Comparison of ENCODE assay signal across 1 cellular context in genomic region chr14:60164717-60165546, GRCh38.
TF ChIP-seq lines count a peak whose summit lies in the region.

A gene with protein sequence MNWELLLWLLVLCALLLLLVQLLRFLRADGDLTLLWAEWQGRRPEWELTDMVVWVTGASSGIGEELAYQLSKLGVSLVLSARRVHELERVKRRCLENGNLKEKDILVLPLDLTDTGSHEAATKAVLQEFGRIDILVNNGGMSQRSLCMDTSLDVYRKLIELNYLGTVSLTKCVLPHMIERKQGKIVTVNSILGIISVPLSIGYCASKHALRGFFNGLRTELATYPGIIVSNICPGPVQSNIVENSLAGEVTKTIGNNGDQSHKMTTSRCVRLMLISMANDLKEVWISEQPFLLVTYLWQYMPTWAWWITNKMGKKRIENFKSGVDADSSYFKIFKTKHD (minus strand): TSS chr14:60165398. CDS start chr14:60165309, 89 bp downstream.

TF ChIP-seq in HEK293, 187 proteins besides CTCF, POLR2A, EP300 and RAD21 (continued from another document):
- TF ChIP-seq ZNF830 (tag by site-specific recombination; IDR thresholded peaks at IDR 0.05; ENCODE audit: low read depth) = no peak
- no peak for TF ChIP-seq ZNF324 (tag by site-specific recombination; IDR thresholded peaks at IDR 0.05)
- TF ChIP-seq ZNF211 (tag by site-specific recombination; IDR thresholded peaks at IDR 0.05; ENCODE audit: low read depth) = no peak
- TF ChIP-seq, protein P1, sequence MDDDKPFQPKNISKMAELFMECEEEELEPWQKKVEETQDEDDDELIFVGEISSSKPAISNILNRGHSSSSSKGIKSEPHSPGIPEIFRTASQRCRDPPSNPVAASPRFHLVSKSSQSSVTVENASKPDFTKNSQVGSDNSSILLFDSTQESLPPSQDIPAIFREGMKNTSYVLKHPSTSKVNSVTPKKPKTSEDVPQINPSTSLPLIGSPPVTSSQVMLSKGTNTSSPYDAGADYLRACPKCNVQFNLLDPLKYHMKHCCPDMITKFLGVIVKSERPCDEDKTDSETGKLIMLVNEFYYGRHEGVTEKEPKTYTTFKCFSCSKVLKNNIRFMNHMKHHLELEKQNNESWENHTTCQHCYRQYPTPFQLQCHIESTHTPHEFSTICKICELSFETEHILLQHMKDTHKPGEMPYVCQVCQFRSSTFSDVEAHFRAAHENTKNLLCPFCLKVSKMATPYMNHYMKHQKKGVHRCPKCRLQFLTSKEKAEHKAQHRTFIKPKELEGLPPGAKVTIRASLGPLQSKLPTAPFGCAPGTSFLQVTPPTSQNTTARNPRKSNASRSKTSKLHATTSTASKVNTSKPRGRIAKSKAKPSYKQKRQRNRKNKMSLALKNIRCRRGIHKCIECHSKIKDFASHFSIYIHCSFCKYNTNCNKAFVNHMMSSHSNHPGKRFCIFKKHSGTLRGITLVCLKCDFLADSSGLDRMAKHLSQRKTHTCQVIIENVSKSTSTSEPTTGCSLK (tag by site-specific recombination; IDR thresholded peaks at IDR 0.05) = no peak
- no peak for TF ChIP-seq HOXD13 (CRISPR knock-in tag; IDR thresholded peaks at IDR 0.05; ENCODE audit: borderline replicate concordance)
- no peak for TF ChIP-seq ZNF157 (tag by site-specific recombination; IDR thresholded peaks at IDR 0.05)
- TF ChIP-seq ZIC2 (tag by site-specific recombination; IDR thresholded peaks at IDR 0.05) = no peak
- no peak for TF ChIP-seq FEZF1 (tag by site-specific recombination; IDR thresholded peaks at IDR 0.05)
- TF ChIP-seq ZNF501 (tag by site-specific recombination; IDR thresholded peaks at IDR 0.05) = peak; percentile 44; the same call in 1 of the 2 replicates
- no peak for TF ChIP-seq ZNF202 (tag by site-specific recombination; IDR thresholded peaks at IDR 0.05; ENCODE audit: borderline replicate concordance)
- TF ChIP-seq ZNF341 (tag by site-specific recombination; IDR thresholded peaks at IDR 0.05; ENCODE audit: low read depth) = peak; percentile 30; the same call in 1 of the 2 replicates
- no peak; the same call in 1 of the 2 replicates for TF ChIP-seq ZNF394 (tag by site-specific recombination; IDR thresholded peaks at IDR 0.05; ENCODE audit: borderline replicate concordance)
- no peak for TF ChIP-seq ZFP3 (tag by site-specific recombination; IDR thresholded peaks at IDR 0.05; ENCODE audit: low read depth)
- TF ChIP-seq, protein P2, sequence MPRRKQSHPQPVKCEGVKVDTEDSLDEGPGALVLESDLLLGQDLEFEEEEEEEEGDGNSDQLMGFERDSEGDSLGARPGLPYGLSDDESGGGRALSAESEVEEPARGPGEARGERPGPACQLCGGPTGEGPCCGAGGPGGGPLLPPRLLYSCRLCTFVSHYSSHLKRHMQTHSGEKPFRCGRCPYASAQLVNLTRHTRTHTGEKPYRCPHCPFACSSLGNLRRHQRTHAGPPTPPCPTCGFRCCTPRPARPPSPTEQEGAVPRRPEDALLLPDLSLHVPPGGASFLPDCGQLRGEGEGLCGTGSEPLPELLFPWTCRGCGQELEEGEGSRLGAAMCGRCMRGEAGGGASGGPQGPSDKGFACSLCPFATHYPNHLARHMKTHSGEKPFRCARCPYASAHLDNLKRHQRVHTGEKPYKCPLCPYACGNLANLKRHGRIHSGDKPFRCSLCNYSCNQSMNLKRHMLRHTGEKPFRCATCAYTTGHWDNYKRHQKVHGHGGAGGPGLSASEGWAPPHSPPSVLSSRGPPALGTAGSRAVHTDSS (tag by site-specific recombination; IDR thresholded peaks at IDR 0.05) = no peak
- peak; percentile 65 for TF ChIP-seq ZNF335 (tag by site-specific recombination; conservative IDR thresholded peaks at IDR 0.05)
- TF ChIP-seq ZBTB6 (tag by site-specific recombination; IDR thresholded peaks at IDR 0.05) = 0 out of 2 replicates have a peak, but pooled peaks have one; percentile 2
- no peak for TF ChIP-seq ZNF585B (tag by site-specific recombination; IDR thresholded peaks at IDR 0.05)
- TF ChIP-seq SALL2 (tag by site-specific recombination; IDR thresholded peaks at IDR 0.05; ENCODE audit: borderline replicate concordance) = no peak
- TF ChIP-seq KLF7 (tag by site-specific recombination; IDR thresholded peaks at IDR 0.05; ENCODE audit: borderline replicate concordance) = no peak
- TF ChIP-seq ZBTB48 (tag by site-specific recombination; IDR thresholded peaks at IDR 0.05) = peak; percentile 51; the same call in 1 of the 2 replicates
- TF ChIP-seq OVOL3 (tag by site-specific recombination; IDR thresholded peaks at IDR 0.05) = no peak
- TF ChIP-seq ZNF629 (tag by site-specific recombination; IDR thresholded peaks at IDR 0.05) = no peak
- TF ChIP-seq ZNF169 (tag by site-specific recombination; IDR thresholded peaks at IDR 0.05) = no peak
- peak; percentile 59; the same call in 1 of the 2 replicates for TF ChIP-seq ZNF76 (tag by site-specific recombination; IDR thresholded peaks at IDR 0.05; ENCODE audit: borderline replicate concordance, low read depth)
- no peak for TF ChIP-seq ZNF155 (tag by site-specific recombination; IDR thresholded peaks at IDR 0.05)
- TF ChIP-seq ZNF426 (tag by site-specific recombination; IDR thresholded peaks at IDR 0.05) = no peak
- TF ChIP-seq HOXA7 (CRISPR knock-in tag; IDR thresholded peaks at IDR 0.05; ENCODE audit: borderline replicate concordance) = no peak
- no peak for TF ChIP-seq ZNF529 (tag by site-specific recombination; IDR thresholded peaks at IDR 0.05; ENCODE audit: insufficient replicate concordance)
- no peak for TF ChIP-seq ZNF514 (tag by site-specific recombination; IDR thresholded peaks at IDR 0.05)
- no peak for TF ChIP-seq ZNF707 (tag by site-specific recombination; IDR thresholded peaks at IDR 0.05)
- TF ChIP-seq GLIS2 (tag by site-specific recombination; IDR thresholded peaks at IDR 0.05) = no peak
- peak; percentile 52; the same call in 1 of the 2 replicates for TF ChIP-seq ZXDB (tag by site-specific recombination; IDR thresholded peaks at IDR 0.05)
- 0 out of 2 replicates have a peak, but pooled peaks have one; percentile 14 for TF ChIP-seq SCRT2 (tag by site-specific recombination; IDR thresholded peaks at IDR 0.05)
- peak; percentile 51; the same call in 1 of the 2 replicates for TF ChIP-seq ZNF561 (tag by site-specific recombination; IDR thresholded peaks at IDR 0.05; ENCODE audit: borderline replicate concordance)
- TF ChIP-seq, protein P3, sequence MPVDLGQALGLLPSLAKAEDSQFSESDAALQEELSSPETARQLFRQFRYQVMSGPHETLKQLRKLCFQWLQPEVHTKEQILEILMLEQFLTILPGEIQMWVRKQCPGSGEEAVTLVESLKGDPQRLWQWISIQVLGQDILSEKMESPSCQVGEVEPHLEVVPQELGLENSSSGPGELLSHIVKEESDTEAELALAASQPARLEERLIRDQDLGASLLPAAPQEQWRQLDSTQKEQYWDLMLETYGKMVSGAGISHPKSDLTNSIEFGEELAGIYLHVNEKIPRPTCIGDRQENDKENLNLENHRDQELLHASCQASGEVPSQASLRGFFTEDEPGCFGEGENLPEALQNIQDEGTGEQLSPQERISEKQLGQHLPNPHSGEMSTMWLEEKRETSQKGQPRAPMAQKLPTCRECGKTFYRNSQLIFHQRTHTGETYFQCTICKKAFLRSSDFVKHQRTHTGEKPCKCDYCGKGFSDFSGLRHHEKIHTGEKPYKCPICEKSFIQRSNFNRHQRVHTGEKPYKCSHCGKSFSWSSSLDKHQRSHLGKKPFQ (tag by site-specific recombination; IDR thresholded peaks at IDR 0.05) = no peak
- no peak for TF ChIP-seq ZNF391 (tag by site-specific recombination; IDR thresholded peaks at IDR 0.05; ENCODE audit: borderline replicate concordance, low read depth)
- TF ChIP-seq ZNF48 (tag by site-specific recombination; IDR thresholded peaks at IDR 0.05) = no peak
- no peak for TF ChIP-seq ZNF624 (tag by site-specific recombination; IDR thresholded peaks at IDR 0.05)
- peak; percentile 57 for TF ChIP-seq ZBTB17 (tag by site-specific recombination; IDR thresholded peaks at IDR 0.05)
- TF ChIP-seq ZSCAN16 (tag by site-specific recombination; IDR thresholded peaks at IDR 0.05) = peak; percentile 73
- TF ChIP-seq, protein P4, sequence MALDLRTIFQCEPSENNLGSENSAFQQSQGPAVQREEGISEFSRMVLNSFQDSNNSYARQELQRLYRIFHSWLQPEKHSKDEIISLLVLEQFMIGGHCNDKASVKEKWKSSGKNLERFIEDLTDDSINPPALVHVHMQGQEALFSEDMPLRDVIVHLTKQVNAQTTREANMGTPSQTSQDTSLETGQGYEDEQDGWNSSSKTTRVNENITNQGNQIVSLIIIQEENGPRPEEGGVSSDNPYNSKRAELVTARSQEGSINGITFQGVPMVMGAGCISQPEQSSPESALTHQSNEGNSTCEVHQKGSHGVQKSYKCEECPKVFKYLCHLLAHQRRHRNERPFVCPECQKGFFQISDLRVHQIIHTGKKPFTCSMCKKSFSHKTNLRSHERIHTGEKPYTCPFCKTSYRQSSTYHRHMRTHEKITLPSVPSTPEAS (tag by site-specific recombination; IDR thresholded peaks at IDR 0.05) = no peak
- peak; percentile 85 for TF ChIP-seq ZBTB26 (tag by site-specific recombination; optimal IDR thresholded peaks at IDR 0.05)
TF ChIP-seq in HEK293: peak in this region for 32.
